8 cellular contexts compared by ENCODE assay signal in the genomic region with DNA sequence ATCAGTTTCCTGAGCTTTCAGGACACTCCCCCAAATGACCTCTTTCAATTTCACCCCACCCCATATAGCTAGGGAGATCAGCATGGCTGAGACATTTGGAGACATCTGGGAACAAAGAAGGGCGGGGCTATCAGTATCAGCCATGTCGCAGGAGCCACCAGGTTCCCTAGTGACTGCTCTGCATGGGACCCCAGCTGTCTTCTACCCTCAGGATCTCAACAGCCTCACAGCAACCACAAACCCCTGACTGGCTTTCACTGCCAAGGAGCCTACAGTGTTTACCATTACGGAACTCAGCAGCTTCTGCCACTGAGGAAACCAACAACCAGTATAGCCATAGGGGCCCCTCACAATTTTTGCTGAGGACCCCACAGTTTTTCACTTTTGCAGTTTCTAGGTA.
"Had no signal": no experiment of that assay in that cellular context is flagged by ENCODE, and none has a peak within 500 bp of the region (broad histone marks: within the 10 kb centered on the region; RNA-seq: fewer than 3 reads in every experiment).

No MANE protein-coding gene starts in this region.

- H3K9ac ChIP-seq: GM23248 had no signal

- DNase-seq: GM23248, GOT3, H9, HCEC 1CT, IMR-90, KBM-7 had no signal

- H3K4me3 Mint-ChIP-seq: H9 had no signal

- H2AFZ ChIP-seq: GM23248 had no signal

- FAIRE-seq: H54, HTR-8/SVneo had no signal

- H3K27ac ChIP-seq: GM23248 had no signal

- H3K27ac Mint-ChIP-seq: H9 had no signal

- H3K4me3 ChIP-seq: GM23248 had no signal
